Comparison of ENCODE assay signal across 17 cellular contexts in genomic region chr16:11367483-11367906, GRCh38.
"Had no signal": no experiment of that assay in that cellular context is flagged by ENCODE, and none has a peak within 500 bp of the region (broad histone marks: within the 10 kb centered on the region; RNA-seq: fewer than 3 reads in every experiment).

No MANE protein-coding gene starts in this region.

- DNase-seq: activated B cell treated with CpG ODN at 0.5 μM for 24 hours; activated CD4-positive, alpha-beta T cell treated with anti-CD3 and anti-CD28 coated beads for 48 hours; activated CD8-positive, alpha-beta T cell treated with anti-CD3 and anti-CD28 coated beads for 36 hours; activated gamma-delta T cell; activated naive CD8-positive, alpha-beta T cell treated with anti-CD3 and anti-CD28 coated beads for 36 hours; activated T-cell treated with anti-CD3 and anti-CD28 coated beads, Interleukin-2, amount 50 U/mL, for 72 hours; cortex of kidney; effector memory CD8-positive, alpha-beta T cell; islet precursor cell; mammary epithelial cell; natural killer cell; stimulated activated CD4-positive, alpha-beta T cell treated with anti-CD3 and anti-CD28 coated beads, Interleukin-2, amount 100 ng/mL, for 48 hours; T-helper 17 cell; thyroid gland; uterus had no signal

- H3K4me3 ChIP-seq: left lung, thyroid gland, uterus had no signal

- H3K27me3 ChIP-seq: thyroid gland, uterus had no signal

- H3K36me3 ChIP-seq: left lung, thyroid gland, uterus had no signal

- H3K27ac ChIP-seq: left lung, thyroid gland, uterus had no signal

- H3K9me3 ChIP-seq: left lung, thyroid gland, uterus had no signal

- ATAC-seq: activated CD8-positive, alpha-beta T cell treated with anti-CD3 and anti-CD28 coated beads for 36 hours; activated T-cell treated with anti-CD3 and anti-CD28 coated beads, Interleukin-2, amount 50 U/mL, for 72 hours; effector memory CD8-positive, alpha-beta T cell; left lung; natural killer cell; stimulated activated memory B cell treated with anti-CD40 and anti-IgM and Interleukin-4, amounts not matched to agents 10 μg/mL and 1 μg/mL and 100 μg/mL, for 72 hours; T-helper 17 cell had no signal
